Comparison of ENCODE assay signal across 31 cellular contexts in genomic region chr7:42010751-42011150, GRCh38.
"Had no signal": no experiment of that assay in that cellular context is flagged by ENCODE, and none has a peak within 500 bp of the region (broad histone marks: within the 10 kb centered on the region; RNA-seq: fewer than 3 reads in every experiment).

No MANE protein-coding gene starts in this region.

- H3K4me1 Mint-ChIP-seq: activated naive CD8-positive, alpha-beta T cell treated with anti-CD3 and anti-CD28 coated beads for 36 hours; naive thymus-derived CD4-positive, alpha-beta T cell; stimulated activated naive B cell treated with anti-CD40 and anti-IgM and Interleukin-4, amounts not matched to agents 10 μg/mL and 1 μg/mL and 100 μg/mL, for 72 hours had no signal

- H3K4me3 ChIP-seq: breast epithelium, gastrocnemius medialis, hepatocyte, pancreas, prostate gland, sigmoid colon, smooth muscle cell, stomach, thyroid gland, upper lobe of left lung had no signal

- H3K9me3 ChIP-seq: pancreas, prostate gland, thyroid gland had no signal

- H3K4me3 Mint-ChIP-seq: activated naive CD4-positive, alpha-beta T cell treated with anti-CD3 and anti-CD28 coated beads for 36 hours; activated naive CD8-positive, alpha-beta T cell treated with anti-CD3 and anti-CD28 coated beads for 36 hours; activated T-cell treated with anti-CD3 and anti-CD28 coated beads, Interleukin-2, amount 50 U/mL, for 72 hours; mesothelial cell of epicardium; naive thymus-derived CD4-positive, alpha-beta T cell; neural crest cell; stimulated activated naive B cell treated with anti-CD40 and anti-IgM and Interleukin-4, amounts not matched to agents 10 μg/mL and 1 μg/mL and 100 μg/mL, for 72 hours had no signal

- H2AFZ ChIP-seq: hepatocyte had no signal

- H3K27ac Mint-ChIP-seq: activated naive CD4-positive, alpha-beta T cell treated with anti-CD3 and anti-CD28 coated beads for 36 hours; activated naive CD8-positive, alpha-beta T cell treated with anti-CD3 and anti-CD28 coated beads for 36 hours; activated T-cell treated with anti-CD3 and anti-CD28 coated beads, Interleukin-2, amount 50 U/mL, for 72 hours; mesothelial cell of epicardium; naive thymus-derived CD4-positive, alpha-beta T cell; stimulated activated naive B cell treated with anti-CD40 and anti-IgM and Interleukin-4, amounts not matched to agents 10 μg/mL and 1 μg/mL and 100 μg/mL, for 72 hours had no signal

- H3K27ac ChIP-seq: breast epithelium, gastrocnemius medialis, hepatocyte, pancreas, prostate gland, sigmoid colon, stomach, thyroid gland, upper lobe of left lung had no signal

- H3K4me2 ChIP-seq: hepatocyte, smooth muscle cell had no signal

- DNase-seq: activated CD4-positive, alpha-beta T cell treated with anti-CD3 and anti-CD28 coated beads for 4 hours; activated CD4-positive, alpha-beta T cell treated with anti-CD3 and anti-CD28 coated beads, Interleukin-2, amount 50 U/mL, for 4 hours; activated CD4-positive, CD25-positive, alpha-beta regulatory T cell; activated effector memory CD4-positive, alpha-beta T cell treated with Interleukin-2 at 50 U/mL for 16 hours; activated naive CD4-positive, alpha-beta T cell treated with anti-CD3 and anti-CD28 coated beads for 36 hours; activated naive CD8-positive, alpha-beta T cell treated with anti-CD3 and anti-CD28 coated beads for 36 hours; activated T-cell treated with anti-CD3 and anti-CD28 coated beads for 4 hours; activated T-cell treated with anti-CD3 and anti-CD28 coated beads, Interleukin-2, amount 50 U/mL, for 72 hours; amniotic stem cell; central memory CD4-positive, alpha-beta T cell; gastrocnemius medialis; left cardiac atrium; left ventricle myocardium superior; naive thymus-derived CD4-positive, alpha-beta T cell; nucleus accumbens; pancreas; sigmoid colon; stimulated activated CD4-positive, alpha-beta T cell treated with anti-CD3 and anti-CD28 coated beads, Interleukin-1b, Interleukin-23, amount 100 ng/mL, for 48 hours; stimulated activated CD4-positive, alpha-beta T cell treated with anti-CD3 and anti-CD28 coated beads, Interleukin-4, amount 100 ng/mL, for 4 hours; stimulated activated CD8-positive, alpha-beta memory T cell treated with anti-CD3 and anti-CD28 coated beads, Interleukin-4, amount 100 ng/mL, for 48 hours; stimulated activated naive B cell treated with anti-CD40 and anti-IgM and Interleukin-4, amounts not matched to agents 10 μg/mL and 1 μg/mL and 100 μg/mL, for 72 hours; stomach; T-helper 1 cell; thyroid gland; upper lobe of left lung had no signal

- H3K4me1 ChIP-seq: breast epithelium, gastrocnemius medialis, prostate gland, stomach, upper lobe of left lung had no signal

- ATAC-seq: activated T-cell treated with anti-CD3 and anti-CD28 coated beads, Interleukin-2, amount 50 U/mL, for 72 hours; gastrocnemius medialis; left cardiac atrium; left ventricle myocardium superior; naive thymus-derived CD4-positive, alpha-beta T cell; pancreas; stimulated activated naive B cell treated with anti-CD40 and anti-IgM and Interleukin-4, amounts not matched to agents 10 μg/mL and 1 μg/mL and 100 μg/mL, for 72 hours had no signal

- H3K27me3 ChIP-seq: breast epithelium, gastrocnemius medialis, hepatocyte, pancreas, sigmoid colon, stomach, thyroid gland, upper lobe of left lung had no signal

- H3K36me3 ChIP-seq: gastrocnemius medialis, pancreas, prostate gland, thyroid gland had no signal

- H3K79me2 ChIP-seq: hepatocyte had no signal
